Comparison of ENCODE assay signal across 19 cellular contexts in the genomic region with DNA sequence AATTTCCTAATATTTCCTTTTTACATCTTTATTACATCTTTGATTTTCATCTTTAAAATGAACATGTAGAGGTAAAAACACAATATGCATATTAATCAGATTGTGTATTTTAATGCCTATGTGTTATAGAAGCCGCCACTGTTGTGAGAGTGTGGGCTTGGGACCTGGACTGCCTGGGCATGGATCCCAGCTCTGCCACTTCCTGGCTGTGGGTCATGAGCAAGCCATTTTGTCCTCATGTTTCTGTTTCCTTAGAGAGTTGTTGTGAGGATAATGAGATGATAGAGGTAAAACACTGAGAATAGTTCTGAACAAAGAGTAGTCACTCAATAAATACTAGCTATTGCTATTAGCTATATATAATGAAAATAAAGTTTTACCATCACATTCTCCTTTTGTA.
"Had no signal": no experiment of that assay in that cellular context is flagged by ENCODE, and none has a peak within 500 bp of the region (broad histone marks: within the 10 kb centered on the region; RNA-seq: fewer than 3 reads in every experiment).

No MANE protein-coding gene starts in this region.

- H3K27ac Mint-ChIP-seq: naive thymus-derived CD4-positive, alpha-beta T cell; stimulated activated memory B cell treated with anti-CD40 and anti-IgM and Interleukin-4, amounts not matched to agents 10 μg/mL and 1 μg/mL and 100 μg/mL, for 72 hours; stimulated activated naive CD8-positive, alpha-beta T cell treated with anti-CD3 and anti-CD28 coated beads, Interleukin-15, Interleukin-2, amounts not matched to agents 100 ng/mL and 50 ng/mL, for 24 hours had no signal

- H3K27ac ChIP-seq: esophagus squamous epithelium, gastroesophageal sphincter, neutrophil, psoas muscle, spleen, tibial artery, upper lobe of left lung, uterus had no signal

- H3K4me3 Mint-ChIP-seq: naive thymus-derived CD4-positive, alpha-beta T cell; stimulated activated memory B cell treated with anti-CD40 and anti-IgM and Interleukin-4, amounts not matched to agents 10 μg/mL and 1 μg/mL and 100 μg/mL, for 72 hours; stimulated activated naive CD8-positive, alpha-beta T cell treated with anti-CD3 and anti-CD28 coated beads, Interleukin-15, Interleukin-2, amounts not matched to agents 100 ng/mL and 50 ng/mL, for 24 hours had no signal

- H3K9me3 Mint-ChIP-seq: stimulated activated memory B cell treated with anti-CD40 and anti-IgM and Interleukin-4, amounts not matched to agents 10 μg/mL and 1 μg/mL and 100 μg/mL, for 72 hours; stimulated activated naive CD8-positive, alpha-beta T cell treated with anti-CD3 and anti-CD28 coated beads, Interleukin-15, Interleukin-2, amounts not matched to agents 100 ng/mL and 50 ng/mL, for 24 hours had no signal

- ATAC-seq: gastroesophageal sphincter; left cardiac atrium; left ventricle myocardium superior; naive thymus-derived CD4-positive, alpha-beta T cell; psoas muscle; sciatic nerve; stimulated activated memory B cell treated with anti-CD40 and anti-IgM and Interleukin-4, amounts not matched to agents 10 μg/mL and 1 μg/mL and 100 μg/mL, for 72 hours had no signal

- DNase-seq: esophagus squamous epithelium; kidney; left cardiac atrium; left ventricle myocardium superior; mesendoderm; naive thymus-derived CD4-positive, alpha-beta T cell; psoas muscle; spleen; stimulated activated CD4-positive, alpha-beta T cell treated with anti-CD3 and anti-CD28 coated beads, Interleukin-15, amount 100 ng/mL, for 24 hours; stimulated activated CD4-positive, alpha-beta T cell treated with anti-CD3 and anti-CD28 coated beads, Interleukin-1b, Interleukin-23, amount 100 ng/mL, for 48 hours; stimulated activated CD4-positive, alpha-beta T cell treated with anti-CD3 and anti-CD28 coated beads, Interleukin-4, amount 100 ng/mL, for 24 hours; tibial artery; upper lobe of left lung; uterus had no signal

- H3K27me3 Mint-ChIP-seq: stimulated activated naive CD8-positive, alpha-beta T cell treated with anti-CD3 and anti-CD28 coated beads, Interleukin-15, Interleukin-2, amounts not matched to agents 100 ng/mL and 50 ng/mL, for 24 hours had no signal

- H3K36me3 Mint-ChIP-seq: naive thymus-derived CD4-positive, alpha-beta T cell; stimulated activated memory B cell treated with anti-CD40 and anti-IgM and Interleukin-4, amounts not matched to agents 10 μg/mL and 1 μg/mL and 100 μg/mL, for 72 hours had no signal
